In genomic region chr11:3662856-3663255, GRCh38 we compare ENCODE assay signal across 36 cellular contexts. TPM values are rescaled to one million over a fixed set of nuclear protein-coding genes. Genes with fewer than 3 reads are reported as not detected.
"Had no signal": no experiment of that assay in that cellular context is flagged by ENCODE, and none has a peak within 500 bp of the region (broad histone marks: within the 10 kb centered on the region; RNA-seq: fewer than 3 reads in every experiment).

No MANE protein-coding gene starts in this region.

- H3K27ac ChIP-seq: PC-9, RWPE1, SJSA1 had no signal

- H3K36me3 ChIP-seq: MG63 had no signal

- ATAC-seq: Panc1, Right ventricle myocardium inferior had no signal

- H3K4me1 ChIP-seq: SJSA1 had no signal

- DNase-seq: Kasumi-1, MG63, NCI-H1048, NCI-H1092 treated with DMSO at 0.1 percent for 48 hours, NCI-H1105 treated with DMSO at 0.1 percent for 48 hours, NCI-H1417, NCI-H1436, NCI-H146, NCI-H1694, NCI-H187, NCI-H1930, NCI-H2029 treated with DMSO at 0.1 percent for 48 hours, NCI-H2081 treated with DMSO at 0.1 percent for 48 hours, NCI-H2107, NCI-H2171, NCI-H226, NCI-H446 treated with DMSO at 0.1 percent for 48 hours, NCI-H510A, NCI-H524, NCI-H526, NCI-H69, NCI-H748 treated with DMSO at 0.1 percent for 48 hours, NCI-H82, PC-9, SHP77, SIG-M5, SK-N-SH, SW 1271 had no signal

- FAIRE-seq: RCC 7860 had no signal

- H3K9ac ChIP-seq: SK-N-SH had no signal

- H3K9me3 ChIP-seq: MG63, SJSA1, SK-N-SH had no signal

- H3K4me3 ChIP-seq: MG63, PC-9, SJSA1 had no signal

RNA-seq across cellular contexts. Expression of gene ART1, which starts 17.9 kb away (rescaled TPM):
- total RNA-seq: M059J, OCI-LY7, PC-9, RPMI7951, SJSA1 had no signal
- polyA plus RNA-seq: SK-N-SH had no signal

RNA-seq across cellular contexts. Expression of gene ART5, which starts 21.1 kb away (rescaled TPM):
- total RNA-seq: M059J, OCI-LY7, PC-9, RPMI7951, SJSA1 had no signal
